Comparison of ENCODE assay signal across 17 cellular contexts in genomic region chr6:148470141-148470540, GRCh38.
DNase-seq lines count a peak whose midpoint lies in the region; ATAC-seq and TF ChIP-seq lines count a peak whose summit lies in the region.
"Had no signal": no experiment of that assay in that cellular context is flagged by ENCODE, and none has a peak within 500 bp of the region (broad histone marks: within the 10 kb centered on the region; RNA-seq: fewer than 3 reads in every experiment).

No MANE protein-coding gene starts in this region.

- H3K9me3 Mint-ChIP-seq in GM23338 (no peaks in the 10 kb centered on the region), chondrocyte (ENCODE audit: low read depth) (no peaks in the 10 kb centered on the region), osteocyte (ENCODE audit: unreplicated experiment) (no peaks in the 10 kb centered on the region)
- H3K9me3 Mint-ChIP-seq: HFFc6 had no signal

- TF ChIP-seq CTCF in GM23338 (conservative IDR thresholded peaks at IDR 0.05; ENCODE audit: low read depth in 2 of 2) (no peak), chondrocyte (IDR thresholded peaks at IDR 0.05) (no peak), osteocyte (IDR thresholded peaks at IDR 0.05) (no peak)

- H4K20me1 ChIP-seq in GM23338 (replicated peaks; ENCODE audit: insufficient read depth) = peaks cover 8% of the 10 kb centered on the region; the same call in 1 of the 2 replicates

- H3K4me1 ChIP-seq in GM23338 (ENCODE audit: insufficient read depth) = peaks cover 30% of the 10 kb centered on the region

- H2AFZ ChIP-seq in GM23338 = no peak overlapping the region

- no peaks in the 10 kb centered on the region for H3K79me2 ChIP-seq in GM23338 (replicated peaks; ENCODE audit: insufficient read depth)

- no peaks in the 10 kb centered on the region; the same call in 1 of the 2 replicates for H3K9me2 ChIP-seq in GM23338 (ENCODE audit: insufficient read depth)

- no peaks in the 10 kb centered on the region for H3K36me3 ChIP-seq in GM23338 (ENCODE audit: insufficient read depth)

- in situ Hi-C loops in KBM-7 (cut with MboI; ENCODE audit: low pct_unique_long_range_greater_than_20kb, low sequenced_read_pairs) = loop anchor here (25.0 kb wide), 1 partner anchor 283 kb away; no protein-coding TSS in a partner anchor

- DNase-seq in GM23338 (ENCODE audit: low spot score) (no peak), chondrocyte (ENCODE audit: low spot score) (no peak), left kidney (ENCODE audit: low read depth, low spot score) (peak; percentile 53), osteocyte (ENCODE audit: extremely low spot score, unreplicated experiment) (no peak), activated T-cell treated with anti-CD3 and anti-CD28 coated beads for 4 hours (no peak), KBM-7 (no peak)
- DNase-seq in activated CD4-positive, alpha-beta T cell treated with anti-CD3 and anti-CD28 coated beads, Interleukin-2, amount 50 U/mL, for 48 hours = no peak
- DNase-seq: DMS 273 treated with DMSO at 0.1 percent for 48 hours, HFFc6, Kasumi-1, NCI-H1105, NCI-H1694, NCI-H510A treated with DMSO at 0.1 percent for 48 hours had no signal

- ATAC-seq in GM23338 (no peak), HG03571 (IDR thresholded peaks at IDR 0.05; ENCODE audit: unreplicated experiment) (no peak)
- ATAC-seq: Panc1, Right ventricle myocardium inferior had no signal

- H3K36me3 Mint-ChIP-seq in GM23338 (ENCODE audit: low read depth) (peaks cover 28% of the 10 kb centered on the region; the same call in 2 of the 3 replicates), chondrocyte (ENCODE audit: low read depth) (peaks cover 17% of the 10 kb centered on the region), osteocyte (ENCODE audit: unreplicated experiment) (peaks cover 31% of the 10 kb centered on the region)

- H3K27me3 Mint-ChIP-seq in GM23338 (ENCODE audit: insufficient read depth, low read depth, poor library complexity) (no peaks in the 10 kb centered on the region), chondrocyte (ENCODE audit: low read depth) (no peaks in the 10 kb centered on the region), osteocyte (ENCODE audit: unreplicated experiment) (no peaks in the 10 kb centered on the region)

- no peaks in the 10 kb centered on the region for H3K27me3 ChIP-seq in GM23338 (ENCODE audit: insufficient read depth)

- H3K4me3 Mint-ChIP-seq in GM23338 = no peak overlapping the region
- H3K4me3 Mint-ChIP-seq in chondrocyte (ENCODE audit: unreplicated experiment) = peak overlapping the region; percentile 33
- H3K4me3 Mint-ChIP-seq in osteocyte (ENCODE audit: unreplicated experiment) = peak overlapping the region; percentile 16
- H3K4me3 Mint-ChIP-seq: HFFc6 had no signal

- H3K4me2 ChIP-seq in GM23338 = no peak overlapping the region; the same call in 1 of the 2 replicates

- no peaks in the 10 kb centered on the region for H3F3A ChIP-seq in GM23338 (replicated peaks; ENCODE audit: low read depth)

- H3K4me3 ChIP-seq in GM23338 = no peak overlapping the region

- H3K4me1 Mint-ChIP-seq in GM23338 (peaks cover 38% of the 10 kb centered on the region), chondrocyte (ENCODE audit: low read depth) (peaks cover 65% of the 10 kb centered on the region), osteocyte (ENCODE audit: unreplicated experiment) (peaks cover 52% of the 10 kb centered on the region)

- 0 out of 2 replicates have a peak overlapping the region, but pooled peaks have one; percentile 60 for H3K27ac ChIP-seq in GM23338 (ENCODE audit: low read depth)
- H3K27ac ChIP-seq: C4-2B had no signal

- no peak overlapping the region; the same call in 1 of the 2 replicates for H3K27ac Mint-ChIP-seq in GM23338
- peak overlapping the region; percentile 96 for H3K27ac Mint-ChIP-seq in chondrocyte (ENCODE audit: unreplicated experiment)
- peak overlapping the region; percentile 88 for H3K27ac Mint-ChIP-seq in osteocyte (ENCODE audit: unreplicated experiment)
- H3K27ac Mint-ChIP-seq: HFFc6 had no signal

TF ChIP-seq in GM23338, 12 proteins besides CTCF, POLR2A, EP300 and RAD21 (continues in another document):
- no peak for TF ChIP-seq STAT1 (IDR thresholded peaks at IDR 0.05; ENCODE audit: unreplicated experiment)
- TF ChIP-seq ZNF114 (CRISPR knock-in tag; IDR thresholded peaks at IDR 0.05) = no peak
- no peak for TF ChIP-seq ZNF462 (CRISPR knock-in tag; IDR thresholded peaks at IDR 0.05)
- no peak for TF ChIP-seq ZNF331 (CRISPR knock-in tag; IDR thresholded peaks at IDR 0.05; ENCODE audit: low read depth)
- TF ChIP-seq EZH2phosphoT487 (IDR thresholded peaks at IDR 0.05; ENCODE audit: unreplicated experiment) = no peak
- no peak for TF ChIP-seq POLR2AphosphoS5 (IDR thresholded peaks at IDR 0.05; ENCODE audit: low read depth)
